8 cellular contexts compared by ENCODE assay signal in genomic region chr2:61694312-61695274, GRCh38.
DNase-seq lines count a peak whose midpoint lies in the region; ATAC-seq and TF ChIP-seq lines count a peak whose summit lies in the region.

No MANE protein-coding gene starts in this region.

- H4K5ac ChIP-seq in IMR-90 (ENCODE audit: low read depth, low read length), result peak overlapping the region; percentile 91

- peak overlapping the region; percentile 44 for H2AK9ac ChIP-seq in IMR-90 (replicated peaks; ENCODE audit: low read depth, low read length, poor library complexity)

- H3K4me2 ChIP-seq in IMR-90 (ENCODE audit: low read depth, low read length), result peak overlapping the region; percentile 94

- no TSS peak for BruUV-seq in IMR-90 (replicated peaks; lab: Mats Ljungman, UMichigan)

- peak overlapping the region; percentile 98 for H3K4me3 ChIP-seq in IMR-90 (ENCODE audit: insufficient read depth, low read depth, low read length)
- peak overlapping the region; percentile 62 to 82 for H3K4me3 ChIP-seq in testis

- H2BK20ac ChIP-seq in IMR-90 (ENCODE audit: low read depth, low read length), result peak overlapping the region; percentile 49; the same call in 1 of the 2 replicates

- H4K20me1 ChIP-seq in IMR-90 (ENCODE audit: insufficient read depth, low read length), result no peaks in the 10 kb centered on the region

- H2BK15ac ChIP-seq in IMR-90 (ENCODE audit: low read depth, low read length), result peak overlapping the region; percentile 62; the same call in 2 of the 3 replicates

- DNase-seq in DMS53 treated with DMSO at 0.1 percent for 48 hours (lab: John Stamatoyannopoulos, UW; ENCODE audit: unreplicated experiment), result peak; percentile 76
- DNase-seq in IMR-90, result peak; percentile 75
- DNase-seq in SK-MEL-5 (ENCODE audit: low read depth, low spot score), result peak; percentile 92
- DNase-seq in activated naive CD4-positive, alpha-beta T cell treated with anti-CD3 and anti-CD28 coated beads, Interleukin-2, amount 50 U/mL, for 16 hours, result peak; percentile 80
- DNase-seq in glomerular visceral epithelial cell (ENCODE audit: extremely low spot score), result peak; percentile 87
- DNase-seq in omental fat pad (ENCODE audit: low spot score), result peak; percentile 93
- DNase-seq in testis, result peak; percentile 97

- no peaks in the 10 kb centered on the region for H3K9me3 ChIP-seq in IMR-90 (ENCODE audit: control insufficient read depth, insufficient read depth, low read length)
- H3K9me3 ChIP-seq in testis, result no peaks in the 10 kb centered on the region

- intact Hi-C loops in IMR-90 (cut with micrococcal nuclease), result loop anchor here (5.0 kb wide), 1 partner anchor 58 kb away; no protein-coding TSS in a partner anchor
- intact Hi-C loops in testis (cut with DNase I; ENCODE audit: low total_unique reads), result no loop called here

- peak overlapping the region; percentile 75 for H3K9ac ChIP-seq in IMR-90 (ENCODE audit: low read depth, low read length)

- no peak; the same call in 1 of the 2 replicates for TF ChIP-seq RAD21 in IMR-90 (IDR thresholded peaks at IDR 0.05; ENCODE audit: low read length)

- peak overlapping the region; percentile 38 for H3K23ac ChIP-seq in IMR-90 (ENCODE audit: low read depth, low read length)

- peak overlapping the region; percentile 84; the same call in 1 of the 2 replicates for H3K18ac ChIP-seq in IMR-90 (ENCODE audit: low read depth, low read length)

- H3K4ac ChIP-seq in IMR-90 (ENCODE audit: low read depth, low read length), result peak overlapping the region; percentile 84

- peak overlapping the region; percentile 89 to 100 for H4K8ac ChIP-seq in IMR-90 (ENCODE audit: low read depth in 2 of 2, low read length in 2 of 2)

- H3K36me3 ChIP-seq in IMR-90 (ENCODE audit: control insufficient read depth, insufficient read depth, low read length), result no peaks in the 10 kb centered on the region
- no peaks in the 10 kb centered on the region for H3K36me3 ChIP-seq in testis (ENCODE audit: low read depth, missing control alignments)

- CTCF ChIA-PET in IMR-90 (lab: Yijun Ruan, JAX), result interaction anchor here (0.6 kb wide), 3 partner anchors 9 to 86 kb away, joined by 3 to 6 read pairs (median 5); no protein-coding TSS in a partner anchor

- peak overlapping the region; percentile 94 for H3K14ac ChIP-seq in IMR-90 (replicated peaks; ENCODE audit: low read depth, low read length)

- H2AK5ac ChIP-seq in IMR-90 (ENCODE audit: low read depth, low read length), result no peak overlapping the region

- H3K9me1 ChIP-seq in IMR-90 (ENCODE audit: insufficient read depth, low read length), result peaks cover 8% of the 10 kb centered on the region

- H3K4me1 ChIP-seq in IMR-90 (ENCODE audit: control insufficient read depth, insufficient read depth, low read length) (no peaks in the 10 kb centered on the region), testis (peaks cover 3% of the 10 kb centered on the region)

- in situ Hi-C loops in IMR-90 (cut with MboI; ENCODE audit: low sequenced_read_pairs), result no loop called here
- in situ Hi-C loops in SK-MEL-5 (cut with HindIII; ENCODE audit: low pct_unique_long_range_greater_than_20kb, low sequenced_read_pairs), result no loop called here

- peak overlapping the region; percentile 99 for H2AFZ ChIP-seq in IMR-90 (replicated peaks; ENCODE audit: low read length, poor library complexity)

- TF ChIP-seq CTCF in IMR-90 (conservative IDR thresholded peaks at IDR 0.05; ENCODE audit: low read depth, low read length), result peak; percentile 34; the same call in 1 of the 2 replicates
- TF ChIP-seq CTCF in omental fat pad (IDR thresholded peaks at IDR 0.05), result no peak
- peak; percentile 29 to 59 (median 30) for TF ChIP-seq CTCF in testis (IDR thresholded peaks at IDR 0.05)

- TF ChIP-seq POLR2A in IMR-90 (IDR thresholded peaks at IDR 0.05; ENCODE audit: low read depth, low read length), result no peak
- TF ChIP-seq POLR2A in testis (IDR thresholded peaks at IDR 0.05), result no peak

- POLR2A ChIA-PET in IMR-90 (lab: Charles Lee; ENCODE audit: unreplicated experiment), result no interaction called here

- dilution Hi-C loops in IMR-90 (cut with HindIII; ENCODE audit: low sequenced_read_pairs, unreplicated experiment), result no loop called here

- H3K27me3 ChIP-seq in IMR-90 (ENCODE audit: control insufficient read depth, insufficient read depth, low read length) (no peaks in the 10 kb centered on the region), testis (no peaks in the 10 kb centered on the region)

- peak overlapping the region; percentile 72 for H3K27ac ChIP-seq in IMR-90 (ENCODE audit: insufficient read depth, low read length)
- H3K27ac ChIP-seq in testis, result peak overlapping the region; percentile 21 to 81

- peak overlapping the region; percentile 44 for H2BK5ac ChIP-seq in IMR-90 (ENCODE audit: low read depth, low read length, poor library complexity, severe bottlenecking)

- peak overlapping the region; percentile 42; the same call in 1 of the 2 replicates for H2BK120ac ChIP-seq in IMR-90 (ENCODE audit: low read depth, low read length)

- peak overlapping the region; percentile 22; the same call in 1 of the 2 replicates for H3K56ac ChIP-seq in IMR-90 (ENCODE audit: extremely low read depth, insufficient read depth, low read length)

- WGBS in IMR-90 (ENCODE audit: extremely low coverage in 2 of 2, insufficient read length in 1 of 2), 2 experiments, result 40% methylated on average over 2 of the region's 47 CpGs; no CpG with 5 or more reads in 1 of the 2 experiments
- 3% methylated on average over 29 to 32 of the region's 47 CpGs for WGBS in testis, 2 donors

- no peaks in the 10 kb centered on the region for H3K79me1 ChIP-seq in IMR-90 (ENCODE audit: low read depth in 1 of 2, low read length in 2 of 2)

- peak overlapping the region; percentile 69 for H4K91ac ChIP-seq in IMR-90 (ENCODE audit: insufficient read depth, low read depth, low read length)

- ATAC-seq in GM21528 (IDR thresholded peaks at IDR 0.05; ENCODE audit: low FRiP score, unreplicated experiment) (peak; percentile 93), IMR-90 (ENCODE audit: low read depth) (peak; percentile 100), omental fat pad (ENCODE audit: low FRiP score) (peak; percentile 99)

TF ChIP-seq in IMR-90, 13 proteins besides CTCF, POLR2A, EP300 and RAD21:
- TF ChIP-seq SMC3 (IDR thresholded peaks at IDR 0.05; ENCODE audit: low read depth, low read length), result no peak
- no peak for TF ChIP-seq FOS (IDR thresholded peaks at IDR 0.05; ENCODE audit: low read depth, low read length)
- TF ChIP-seq MAZ (IDR thresholded peaks at IDR 0.05; ENCODE audit: borderline replicate concordance, low read depth, low read length), result peak; percentile 9; the same call in 1 of the 2 replicates
- no peak for TF ChIP-seq CEBPB (IDR thresholded peaks at IDR 0.05; ENCODE audit: low read depth, low read length)
- TF ChIP-seq NFE2L2 (IDR thresholded peaks at IDR 0.05; ENCODE audit: low read depth, low read length), result no peak

Comparison
In these comparisons a context has a peak if more than half of its experiments do, and no peak if none do; other contexts are left out.
1. Peak in every context shown above with its lines: DNase-seq, ATAC-seq, H3K4me3 ChIP-seq and H3K27ac ChIP-seq.
2. CTCF ChIP-seq: peak in IMR-90 (single experiment) and testis (3 of 3); none in omental fat pad (0 of 3).